ENCODE assay signal across 1 cellular context in genomic region chr1:95984975-95985374, GRCh38.
TF ChIP-seq lines count a peak whose summit lies in the region.

No MANE protein-coding gene starts in this region.

TF ChIP-seq in SK-N-SH treated with all-trans-retinoic acid at 6 μM for 48 hours, 23 proteins besides CTCF, POLR2A, EP300 and RAD21 (continued from another document):
- TF ChIP-seq ZNF565 (CRISPR knock-in tag; conservative IDR thresholded peaks at IDR 0.05; ENCODE audit: low read depth) = no peak
